In the genomic region with DNA sequence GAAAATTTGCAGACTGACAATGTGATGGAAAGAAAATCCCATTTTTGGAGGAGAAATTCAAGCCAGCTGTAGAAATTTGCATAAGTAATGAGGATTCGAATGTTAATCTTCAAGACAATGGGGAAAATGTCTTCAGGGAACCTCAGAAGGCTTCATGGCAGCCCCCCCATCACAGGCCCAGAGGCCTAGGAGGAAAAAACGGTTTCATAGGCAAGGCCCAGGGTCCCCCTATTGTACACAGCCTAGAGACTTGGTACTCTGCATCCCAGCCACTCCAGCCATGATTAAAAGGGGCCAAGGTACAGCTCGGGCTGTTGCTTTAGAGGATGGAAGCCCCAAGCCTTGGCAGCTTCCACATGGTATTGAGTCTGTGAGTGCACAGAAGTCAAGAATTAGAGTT, we compare ENCODE assay signal across 3 cellular contexts.
TF ChIP-seq lines count a peak whose summit lies in the region.

No MANE protein-coding gene starts in this region.

TF ChIP-seq in HEK293, 187 proteins besides CTCF, POLR2A, EP300 and RAD21 (continued from another document):
- TF ChIP-seq ZNF544 (tag by site-specific recombination; IDR thresholded peaks at IDR 0.05) (no peak), ZNF366 (tag by site-specific recombination; conservative IDR thresholded peaks at IDR 0.05) (no peak), MZF1 (tag by site-specific recombination; IDR thresholded peaks at IDR 0.05; ENCODE audit: borderline replicate concordance) (no peak), ZNF585B (tag by site-specific recombination; IDR thresholded peaks at IDR 0.05) (peak; percentile 82), ZNF37A (tag by site-specific recombination; IDR thresholded peaks at IDR 0.05) (no peak), ZNF654 (tag by site-specific recombination; IDR thresholded peaks at IDR 0.05; ENCODE audit: low read depth) (no peak), ZNF473 (tag by site-specific recombination; IDR thresholded peaks at IDR 0.05) (no peak), ZNF10 (tag by site-specific recombination; IDR thresholded peaks at IDR 0.05) (no peak), ZNF626 (tag by site-specific recombination; IDR thresholded peaks at IDR 0.05) (no peak), TRIM28 (IDR thresholded peaks at IDR 0.05; ENCODE audit: borderline replicate concordance, low read length) (peak; percentile 39; the same call in 1 of the 2 replicates)
- TF ChIP-seq, protein P1, sequence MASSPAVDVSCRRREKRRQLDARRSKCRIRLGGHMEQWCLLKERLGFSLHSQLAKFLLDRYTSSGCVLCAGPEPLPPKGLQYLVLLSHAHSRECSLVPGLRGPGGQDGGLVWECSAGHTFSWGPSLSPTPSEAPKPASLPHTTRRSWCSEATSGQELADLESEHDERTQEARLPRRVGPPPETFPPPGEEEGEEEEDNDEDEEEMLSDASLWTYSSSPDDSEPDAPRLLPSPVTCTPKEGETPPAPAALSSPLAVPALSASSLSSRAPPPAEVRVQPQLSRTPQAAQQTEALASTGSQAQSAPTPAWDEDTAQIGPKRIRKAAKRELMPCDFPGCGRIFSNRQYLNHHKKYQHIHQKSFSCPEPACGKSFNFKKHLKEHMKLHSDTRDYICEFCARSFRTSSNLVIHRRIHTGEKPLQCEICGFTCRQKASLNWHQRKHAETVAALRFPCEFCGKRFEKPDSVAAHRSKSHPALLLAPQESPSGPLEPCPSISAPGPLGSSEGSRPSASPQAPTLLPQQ (tag by site-specific recombination; IDR thresholded peaks at IDR 0.05): no peak
- TF ChIP-seq, protein P2, sequence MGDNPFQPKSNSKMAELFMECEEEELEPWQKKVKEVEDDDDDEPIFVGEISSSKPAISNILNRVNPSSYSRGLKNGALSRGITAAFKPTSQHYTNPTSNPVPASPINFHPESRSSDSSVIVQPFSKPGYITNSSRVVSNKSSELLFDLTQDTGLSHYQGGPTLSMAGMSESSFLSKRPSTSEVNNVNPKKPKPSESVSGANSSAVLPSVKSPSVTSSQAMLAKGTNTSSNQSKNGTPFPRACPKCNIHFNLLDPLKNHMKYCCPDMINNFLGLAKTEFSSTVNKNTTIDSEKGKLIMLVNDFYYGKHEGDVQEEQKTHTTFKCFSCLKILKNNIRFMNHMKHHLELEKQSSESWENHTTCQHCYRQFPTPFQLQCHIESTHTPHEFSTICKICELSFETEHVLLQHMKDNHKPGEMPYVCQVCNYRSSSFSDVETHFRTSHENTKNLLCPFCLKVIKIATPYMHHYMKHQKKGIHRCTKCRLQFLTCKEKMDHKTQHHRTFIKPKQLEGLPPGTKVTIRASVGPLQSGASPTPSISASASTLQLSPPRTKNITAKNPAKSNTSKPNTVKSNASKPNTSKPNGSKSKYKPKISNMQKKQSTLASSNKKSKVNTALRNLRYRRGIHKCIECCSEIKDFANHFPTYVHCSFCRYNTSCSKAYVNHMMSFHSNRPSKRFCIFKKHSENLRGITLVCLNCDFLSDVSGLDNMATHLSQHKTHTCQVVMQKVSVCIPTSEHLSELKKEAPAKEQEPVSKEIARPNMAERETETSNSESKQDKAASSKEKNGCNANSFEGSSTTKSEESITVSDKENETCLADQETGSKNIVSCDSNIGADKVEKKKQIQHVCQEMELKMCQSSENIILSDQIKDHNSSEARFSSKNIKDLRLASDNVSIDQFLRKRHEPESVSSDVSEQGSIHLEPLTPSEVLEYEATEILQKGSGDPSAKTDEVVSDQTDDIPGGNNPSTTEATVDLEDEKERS (tag by site-specific recombination; IDR thresholded peaks at IDR 0.05): no peak
- TF ChIP-seq, protein P3, sequence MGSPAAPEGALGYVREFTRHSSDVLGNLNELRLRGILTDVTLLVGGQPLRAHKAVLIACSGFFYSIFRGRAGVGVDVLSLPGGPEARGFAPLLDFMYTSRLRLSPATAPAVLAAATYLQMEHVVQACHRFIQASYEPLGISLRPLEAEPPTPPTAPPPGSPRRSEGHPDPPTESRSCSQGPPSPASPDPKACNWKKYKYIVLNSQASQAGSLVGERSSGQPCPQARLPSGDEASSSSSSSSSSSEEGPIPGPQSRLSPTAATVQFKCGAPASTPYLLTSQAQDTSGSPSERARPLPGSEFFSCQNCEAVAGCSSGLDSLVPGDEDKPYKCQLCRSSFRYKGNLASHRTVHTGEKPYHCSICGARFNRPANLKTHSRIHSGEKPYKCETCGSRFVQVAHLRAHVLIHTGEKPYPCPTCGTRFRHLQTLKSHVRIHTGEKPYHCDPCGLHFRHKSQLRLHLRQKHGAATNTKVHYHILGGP (tag by site-specific recombination; IDR thresholded peaks at IDR 0.05): no peak

TF ChIP-seq in K562, 482 proteins besides CTCF, POLR2A, EP300 and RAD21:
- no peak for TF ChIP-seq MYC (IDR thresholded peaks at IDR 0.05; ENCODE audit: low read depth, low read length)
- TF ChIP-seq MYC (CRISPR knock-in tag; IDR thresholded peaks at IDR 0.05; ENCODE audit: borderline replicate concordance, low read depth): no peak
- TF ChIP-seq NFIX (CRISPR knock-in tag; IDR thresholded peaks at IDR 0.05; ENCODE audit: low read depth): no peak
- peak; percentile 68 for TF ChIP-seq ZFP36 (IDR thresholded peaks at IDR 0.05; ENCODE audit: low read depth, low read length, partially characterized antibody)
- no peak for TF ChIP-seq SMARCC2 (IDR thresholded peaks at IDR 0.05; ENCODE audit: low read depth)

TF ChIP-seq in H1, 55 proteins besides CTCF, POLR2A, EP300 and RAD21 (continued from another document):
- TF ChIP-seq, protein P4, sequence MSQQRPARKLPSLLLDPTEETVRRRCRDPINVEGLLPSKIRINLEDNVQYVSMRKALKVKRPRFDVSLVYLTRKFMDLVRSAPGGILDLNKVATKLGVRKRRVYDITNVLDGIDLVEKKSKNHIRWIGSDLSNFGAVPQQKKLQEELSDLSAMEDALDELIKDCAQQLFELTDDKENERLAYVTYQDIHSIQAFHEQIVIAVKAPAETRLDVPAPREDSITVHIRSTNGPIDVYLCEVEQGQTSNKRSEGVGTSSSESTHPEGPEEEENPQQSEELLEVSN (IDR thresholded peaks at IDR 0.05): no peak
- TF ChIP-seq CBX5 (IDR thresholded peaks at IDR 0.05; ENCODE audit: low read depth, low read length) (0 out of 2 replicates have a peak, but pooled peaks have one; percentile 46), SUZ12 (IDR thresholded peaks at IDR 0.05; ENCODE audit: low read length) (no peak)
